In the genomic region with DNA sequence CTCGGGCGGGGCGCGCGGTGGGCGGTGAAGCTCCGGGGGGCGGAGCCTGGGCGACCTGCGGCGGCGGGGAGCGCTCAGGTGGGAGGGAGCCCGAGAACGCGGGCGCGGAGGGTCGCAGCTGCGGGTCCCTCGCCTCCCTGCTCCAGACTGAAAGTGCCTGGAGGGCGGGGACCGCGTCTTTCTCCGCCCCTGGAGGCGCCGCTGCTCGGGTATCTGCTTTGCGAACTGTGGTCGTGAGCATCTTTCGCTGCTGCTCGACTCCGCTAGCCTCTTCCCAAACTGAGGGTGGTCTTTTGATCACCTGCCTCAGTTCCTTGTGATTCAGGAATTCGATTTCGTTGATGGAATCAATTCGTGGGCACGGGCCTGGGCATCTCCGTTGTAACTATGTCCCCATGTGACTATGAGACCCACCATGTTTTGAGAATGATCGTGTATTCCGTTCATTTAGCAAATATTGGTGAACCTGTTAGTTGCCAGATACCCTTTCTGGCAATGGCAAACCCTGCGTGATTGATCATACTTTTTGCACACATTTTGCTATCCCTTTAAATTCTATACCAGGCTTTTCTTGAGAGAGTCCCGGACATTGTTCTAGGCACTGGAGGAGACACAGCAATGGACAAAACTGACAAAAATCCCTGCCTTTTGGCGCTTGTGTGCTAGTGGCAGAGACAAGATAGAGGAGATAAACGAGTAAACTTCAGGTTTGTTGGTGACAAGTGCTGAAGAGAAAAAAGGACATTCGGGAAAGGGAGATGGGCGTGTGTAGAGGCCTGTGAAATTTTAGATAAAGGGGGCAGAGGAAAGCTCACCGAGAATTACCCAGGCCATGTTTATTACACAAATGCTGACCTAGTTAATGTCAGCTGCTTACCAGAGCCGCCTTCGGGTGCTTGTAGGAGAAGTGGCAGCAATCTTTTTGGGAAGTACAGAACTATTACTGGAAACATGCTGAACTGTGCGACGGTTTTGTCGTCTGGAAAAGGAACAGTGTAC, we compare ENCODE assay signal across 1 cellular context.
A peak's percentile ranks its signal among the peaks of the same experiment; 100 is the strongest.
TF ChIP-seq lines count a peak whose summit lies in the region.

No MANE protein-coding gene starts in this region.

TF ChIP-seq in K562, 482 proteins besides CTCF, POLR2A, EP300 and RAD21 (continued from another document and continues in another):
- TF ChIP-seq BRD9 (IDR thresholded peaks at IDR 0.05; ENCODE audit: low read depth, partially characterized antibody) (no peak), ZNF316 (IDR thresholded peaks at IDR 0.05) (peak; percentile 63; the same call in 1 of the 2 replicates), ZNF175 (CRISPR knock-in tag; IDR thresholded peaks at IDR 0.05; ENCODE audit: low read depth) (no peak), HNRNPK (IDR thresholded peaks at IDR 0.05; ENCODE audit: low read depth, low read length, poor library complexity, severe bottlenecking) (peak; percentile 8), ZNF707 (CRISPR knock-in tag; conservative IDR thresholded peaks at IDR 0.05) (no peak), NR1H2 (CRISPR knock-in tag; IDR thresholded peaks at IDR 0.05) (no peak), C11orf30 (IDR thresholded peaks at IDR 0.05; ENCODE audit: low read depth) (peak; percentile 38; the same call in 1 of the 2 replicates), ETS2 (tag; IDR thresholded peaks at IDR 0.05; ENCODE audit: borderline replicate concordance, poor library complexity, severe bottlenecking) (no peak), TAF15 (IDR thresholded peaks at IDR 0.05; ENCODE audit: low read depth, low read length) (no peak), SRSF7 (optimal IDR thresholded peaks at IDR 0.05; ENCODE audit: low read depth, low read length) (no peak), PCBP2 (IDR thresholded peaks at IDR 0.05; ENCODE audit: low read depth, low read length, poor library complexity, severe bottlenecking) (no peak), FOXK2 (conservative IDR thresholded peaks at IDR 0.05 in 1 of 2, IDR thresholded peaks at IDR 0.05 in 1 of 2; ENCODE audit: low read depth in 2 of 2) (0 out of 4 replicates have a peak, but pooled peaks of 1 of the 2 experiments have one; percentile 19), HDAC1 (IDR thresholded peaks at IDR 0.05) (no peak), ETV6 (IDR thresholded peaks at IDR 0.05; ENCODE audit: borderline replicate concordance in 1 of 2, low read depth in 2 of 2, low read length in 1 of 2) (no peak), ETV6 (CRISPR knock-in tag; IDR thresholded peaks at IDR 0.05; ENCODE audit: borderline replicate concordance) (no peak), ZNF778 (CRISPR knock-in tag; IDR thresholded peaks at IDR 0.05) (no peak), STAG1 (CRISPR knock-in tag; IDR thresholded peaks at IDR 0.05; ENCODE audit: borderline replicate concordance) (no peak), ZNF354B (CRISPR knock-in tag; IDR thresholded peaks at IDR 0.05) (no peak), CBX5 (IDR thresholded peaks at IDR 0.05; ENCODE audit: borderline replicate concordance, low read depth) (no peak), HSF4 (CRISPR knock-in tag; IDR thresholded peaks at IDR 0.05; ENCODE audit: borderline replicate concordance) (no peak), FOXK1 (CRISPR knock-in tag; IDR thresholded peaks at IDR 0.05; ENCODE audit: borderline replicate concordance) (no peak), NFE2L1 (tag; IDR thresholded peaks at IDR 0.05; ENCODE audit: borderline replicate concordance, low read depth) (no peak), RFX7 (CRISPR knock-in tag; IDR thresholded peaks at IDR 0.05) (no peak), ZNF551 (CRISPR knock-in tag; IDR thresholded peaks at IDR 0.05) (no peak), RBM34 (IDR thresholded peaks at IDR 0.05; ENCODE audit: borderline replicate concordance, insufficient read depth, low read length) (no peak), MTA3 (IDR thresholded peaks at IDR 0.05; ENCODE audit: borderline replicate concordance) (0 out of 2 replicates have a peak, but pooled peaks have one; percentile 15), CREM (IDR thresholded peaks at IDR 0.05; ENCODE audit: low read depth) (no peak), TBP (optimal IDR thresholded peaks at IDR 0.05; ENCODE audit: low read depth, low read length) (peak; percentile 10), NR4A1 (CRISPR knock-in tag; IDR thresholded peaks at IDR 0.05) (no peak), NR4A1 (tag; IDR thresholded peaks at IDR 0.05) (no peak), SIN3A (IDR thresholded peaks at IDR 0.05; ENCODE audit: borderline replicate concordance in 2 of 2, control insufficient read depth in 1 of 2, low read depth in 2 of 2, low read length in 2 of 2) (peak in 1 of 2 experiments; percentile 75; a peak in 2 of 4 replicates)
- TF ChIP-seq, protein P1, sequence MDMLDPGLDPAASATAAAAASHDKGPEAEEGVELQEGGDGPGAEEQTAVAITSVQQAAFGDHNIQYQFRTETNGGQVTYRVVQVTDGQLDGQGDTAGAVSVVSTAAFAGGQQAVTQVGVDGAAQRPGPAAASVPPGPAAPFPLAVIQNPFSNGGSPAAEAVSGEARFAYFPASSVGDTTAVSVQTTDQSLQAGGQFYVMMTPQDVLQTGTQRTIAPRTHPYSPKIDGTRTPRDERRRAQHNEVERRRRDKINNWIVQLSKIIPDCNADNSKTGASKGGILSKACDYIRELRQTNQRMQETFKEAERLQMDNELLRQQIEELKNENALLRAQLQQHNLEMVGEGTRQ (CRISPR knock-in tag; IDR thresholded peaks at IDR 0.05): 0 out of 2 replicates have a peak, but pooled peaks have one; percentile 8
- TF ChIP-seq, protein P2, sequence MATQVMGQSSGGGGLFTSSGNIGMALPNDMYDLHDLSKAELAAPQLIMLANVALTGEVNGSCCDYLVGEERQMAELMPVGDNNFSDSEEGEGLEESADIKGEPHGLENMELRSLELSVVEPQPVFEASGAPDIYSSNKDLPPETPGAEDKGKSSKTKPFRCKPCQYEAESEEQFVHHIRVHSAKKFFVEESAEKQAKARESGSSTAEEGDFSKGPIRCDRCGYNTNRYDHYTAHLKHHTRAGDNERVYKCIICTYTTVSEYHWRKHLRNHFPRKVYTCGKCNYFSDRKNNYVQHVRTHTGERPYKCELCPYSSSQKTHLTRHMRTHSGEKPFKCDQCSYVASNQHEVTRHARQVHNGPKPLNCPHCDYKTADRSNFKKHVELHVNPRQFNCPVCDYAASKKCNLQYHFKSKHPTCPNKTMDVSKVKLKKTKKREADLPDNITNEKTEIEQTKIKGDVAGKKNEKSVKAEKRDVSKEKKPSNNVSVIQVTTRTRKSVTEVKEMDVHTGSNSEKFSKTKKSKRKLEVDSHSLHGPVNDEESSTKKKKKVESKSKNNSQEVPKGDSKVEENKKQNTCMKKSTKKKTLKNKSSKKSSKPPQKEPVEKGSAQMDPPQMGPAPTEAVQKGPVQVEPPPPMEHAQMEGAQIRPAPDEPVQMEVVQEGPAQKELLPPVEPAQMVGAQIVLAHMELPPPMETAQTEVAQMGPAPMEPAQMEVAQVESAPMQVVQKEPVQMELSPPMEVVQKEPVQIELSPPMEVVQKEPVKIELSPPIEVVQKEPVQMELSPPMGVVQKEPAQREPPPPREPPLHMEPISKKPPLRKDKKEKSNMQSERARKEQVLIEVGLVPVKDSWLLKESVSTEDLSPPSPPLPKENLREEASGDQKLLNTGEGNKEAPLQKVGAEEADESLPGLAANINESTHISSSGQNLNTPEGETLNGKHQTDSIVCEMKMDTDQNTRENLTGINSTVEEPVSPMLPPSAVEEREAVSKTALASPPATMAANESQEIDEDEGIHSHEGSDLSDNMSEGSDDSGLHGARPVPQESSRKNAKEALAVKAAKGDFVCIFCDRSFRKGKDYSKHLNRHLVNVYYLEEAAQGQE (CRISPR knock-in tag; IDR thresholded peaks at IDR 0.05; ENCODE audit: low read depth): 0 out of 2 replicates have a peak, but pooled peaks have one; percentile 7
- TF ChIP-seq, protein P3, sequence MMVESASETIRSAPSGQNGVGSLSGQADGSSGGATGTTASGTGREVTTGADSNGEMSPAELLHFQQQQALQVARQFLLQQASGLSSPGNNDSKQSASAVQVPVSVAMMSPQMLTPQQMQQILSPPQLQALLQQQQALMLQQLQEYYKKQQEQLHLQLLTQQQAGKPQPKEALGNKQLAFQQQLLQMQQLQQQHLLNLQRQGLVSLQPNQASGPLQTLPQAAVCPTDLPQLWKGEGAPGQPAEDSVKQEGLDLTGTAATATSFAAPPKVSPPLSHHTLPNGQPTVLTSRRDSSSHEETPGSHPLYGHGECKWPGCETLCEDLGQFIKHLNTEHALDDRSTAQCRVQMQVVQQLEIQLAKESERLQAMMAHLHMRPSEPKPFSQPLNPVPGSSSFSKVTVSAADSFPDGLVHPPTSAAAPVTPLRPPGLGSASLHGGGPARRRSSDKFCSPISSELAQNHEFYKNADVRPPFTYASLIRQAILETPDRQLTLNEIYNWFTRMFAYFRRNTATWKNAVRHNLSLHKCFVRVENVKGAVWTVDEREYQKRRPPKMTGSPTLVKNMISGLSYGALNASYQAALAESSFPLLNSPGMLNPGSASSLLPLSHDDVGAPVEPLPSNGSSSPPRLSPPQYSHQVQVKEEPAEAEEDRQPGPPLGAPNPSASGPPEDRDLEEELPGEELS (CRISPR knock-in tag; IDR thresholded peaks at IDR 0.05; ENCODE audit: borderline replicate concordance): no peak
- TF ChIP-seq, protein P4, sequence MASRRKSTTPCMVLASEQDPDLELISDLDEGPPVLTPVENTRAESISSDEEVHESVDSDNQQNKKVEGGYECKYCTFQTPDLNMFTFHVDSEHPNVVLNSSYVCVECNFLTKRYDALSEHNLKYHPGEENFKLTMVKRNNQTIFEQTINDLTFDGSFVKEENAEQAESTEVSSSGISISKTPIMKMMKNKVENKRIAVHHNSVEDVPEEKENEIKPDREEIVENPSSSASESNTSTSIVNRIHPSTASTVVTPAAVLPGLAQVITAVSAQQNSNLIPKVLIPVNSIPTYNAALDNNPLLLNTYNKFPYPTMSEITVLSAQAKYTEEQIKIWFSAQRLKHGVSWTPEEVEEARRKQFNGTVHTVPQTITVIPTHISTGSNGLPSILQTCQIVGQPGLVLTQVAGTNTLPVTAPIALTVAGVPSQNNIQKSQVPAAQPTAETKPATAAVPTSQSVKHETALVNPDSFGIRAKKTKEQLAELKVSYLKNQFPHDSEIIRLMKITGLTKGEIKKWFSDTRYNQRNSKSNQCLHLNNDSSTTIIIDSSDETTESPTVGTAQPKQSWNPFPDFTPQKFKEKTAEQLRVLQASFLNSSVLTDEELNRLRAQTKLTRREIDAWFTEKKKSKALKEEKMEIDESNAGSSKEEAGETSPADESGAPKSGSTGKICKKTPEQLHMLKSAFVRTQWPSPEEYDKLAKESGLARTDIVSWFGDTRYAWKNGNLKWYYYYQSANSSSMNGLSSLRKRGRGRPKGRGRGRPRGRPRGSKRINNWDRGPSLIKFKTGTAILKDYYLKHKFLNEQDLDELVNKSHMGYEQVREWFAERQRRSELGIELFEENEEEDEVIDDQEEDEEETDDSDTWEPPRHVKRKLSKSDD (conservative IDR thresholded peaks at IDR 0.05; ENCODE audit: low read length): no peak
- TF ChIP-seq, protein P5, sequence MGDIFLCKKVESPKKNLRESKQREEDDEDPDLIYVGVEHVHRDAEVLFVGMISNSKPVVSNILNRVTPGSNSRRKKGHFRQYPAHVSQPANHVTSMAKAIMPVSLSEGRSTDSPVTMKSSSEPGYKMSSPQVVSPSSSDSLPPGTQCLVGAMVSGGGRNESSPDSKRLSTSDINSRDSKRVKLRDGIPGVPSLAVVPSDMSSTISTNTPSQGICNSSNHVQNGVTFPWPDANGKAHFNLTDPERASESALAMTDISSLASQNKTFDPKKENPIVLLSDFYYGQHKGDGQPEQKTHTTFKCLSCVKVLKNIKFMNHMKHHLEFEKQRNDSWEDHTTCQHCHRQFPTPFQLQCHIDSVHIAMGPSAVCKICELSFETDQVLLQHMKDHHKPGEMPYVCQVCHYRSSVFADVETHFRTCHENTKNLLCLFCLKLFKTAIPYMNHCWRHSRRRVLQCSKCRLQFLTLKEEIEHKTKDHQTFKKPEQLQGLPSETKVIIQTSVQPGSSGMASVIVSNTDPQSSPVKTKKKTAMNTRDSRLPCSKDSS (IDR thresholded peaks at IDR 0.05; ENCODE audit: low read depth, partially characterized antibody): no peak
- TF ChIP-seq, protein P6, sequence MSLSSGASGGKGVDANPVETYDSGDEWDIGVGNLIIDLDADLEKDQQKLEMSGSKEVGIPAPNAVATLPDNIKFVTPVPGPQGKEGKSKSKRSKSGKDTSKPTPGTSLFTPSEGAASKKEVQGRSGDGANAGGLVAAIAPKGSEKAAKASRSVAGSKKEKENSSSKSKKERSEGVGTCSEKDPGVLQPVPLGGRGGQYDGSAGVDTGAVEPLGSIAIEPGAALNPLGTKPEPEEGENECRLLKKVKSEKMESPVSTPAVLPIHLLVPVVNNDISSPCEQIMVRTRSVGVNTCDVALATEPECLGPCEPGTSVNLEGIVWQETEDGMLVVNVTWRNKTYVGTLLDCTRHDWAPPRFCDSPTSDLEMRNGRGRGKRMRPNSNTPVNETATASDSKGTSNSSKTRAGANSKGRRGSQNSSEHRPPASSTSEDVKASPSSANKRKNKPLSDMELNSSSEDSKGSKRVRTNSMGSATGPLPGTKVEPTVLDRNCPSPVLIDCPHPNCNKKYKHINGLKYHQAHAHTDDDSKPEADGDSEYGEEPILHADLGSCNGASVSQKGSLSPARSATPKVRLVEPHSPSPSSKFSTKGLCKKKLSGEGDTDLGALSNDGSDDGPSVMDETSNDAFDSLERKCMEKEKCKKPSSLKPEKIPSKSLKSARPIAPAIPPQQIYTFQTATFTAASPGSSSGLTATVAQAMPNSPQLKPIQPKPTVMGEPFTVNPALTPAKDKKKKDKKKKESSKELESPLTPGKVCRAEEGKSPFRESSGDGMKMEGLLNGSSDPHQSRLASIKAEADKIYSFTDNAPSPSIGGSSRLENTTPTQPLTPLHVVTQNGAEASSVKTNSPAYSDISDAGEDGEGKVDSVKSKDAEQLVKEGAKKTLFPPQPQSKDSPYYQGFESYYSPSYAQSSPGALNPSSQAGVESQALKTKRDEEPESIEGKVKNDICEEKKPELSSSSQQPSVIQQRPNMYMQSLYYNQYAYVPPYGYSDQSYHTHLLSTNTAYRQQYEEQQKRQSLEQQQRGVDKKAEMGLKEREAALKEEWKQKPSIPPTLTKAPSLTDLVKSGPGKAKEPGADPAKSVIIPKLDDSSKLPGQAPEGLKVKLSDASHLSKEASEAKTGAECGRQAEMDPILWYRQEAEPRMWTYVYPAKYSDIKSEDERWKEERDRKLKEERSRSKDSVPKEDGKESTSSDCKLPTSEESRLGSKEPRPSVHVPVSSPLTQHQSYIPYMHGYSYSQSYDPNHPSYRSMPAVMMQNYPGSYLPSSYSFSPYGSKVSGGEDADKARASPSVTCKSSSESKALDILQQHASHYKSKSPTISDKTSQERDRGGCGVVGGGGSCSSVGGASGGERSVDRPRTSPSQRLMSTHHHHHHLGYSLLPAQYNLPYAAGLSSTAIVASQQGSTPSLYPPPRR (CRISPR knock-in tag; IDR thresholded peaks at IDR 0.05; ENCODE audit: borderline replicate concordance): no peak
- TF ChIP-seq, protein P7, sequence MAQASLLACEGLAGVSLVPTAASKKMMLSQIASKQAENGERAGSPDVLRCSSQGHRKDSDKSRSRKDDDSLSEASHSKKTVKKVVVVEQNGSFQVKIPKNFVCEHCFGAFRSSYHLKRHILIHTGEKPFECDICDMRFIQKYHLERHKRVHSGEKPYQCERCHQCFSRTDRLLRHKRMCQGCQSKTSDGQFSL (CRISPR knock-in tag; IDR thresholded peaks at IDR 0.05): no peak
- TF ChIP-seq, protein P7 (tag; IDR thresholded peaks at IDR 0.05): no peak
